8 cellular contexts compared by ENCODE assay signal in genomic region chr2:89584046-89584445, GRCh38.
DNase-seq lines count a peak whose midpoint lies in the region; ATAC-seq, FAIRE-seq and TF ChIP-seq lines count a peak whose summit lies in the region.
"Not testable (repeated sequence)": the region's sequence is repeated elsewhere in the genome, so short reads cannot be mapped to it uniquely, and the experiment has no call there.

No MANE protein-coding gene starts in this region.

- not testable (repeated sequence) for H3K9me3 ChIP-seq in right cardiac atrium (ENCODE audit: control insufficient read depth, low read length); mucosa of descending colon; small intestine (ENCODE audit: control insufficient read depth, low read depth)

- H3K4me3 ChIP-seq in AG10803 (ENCODE audit: low read length) (peak overlapping the region; percentile 20; the same call in 1 of the 2 replicates), fibroblast of pulmonary artery (replicated peaks; ENCODE audit: low read depth, low read length) (peak overlapping the region; percentile 40)
- not testable (repeated sequence) for H3K4me3 ChIP-seq in coronary artery; right cardiac atrium (ENCODE audit: low read length); mucosa of descending colon; small intestine (ENCODE audit: low read depth in 1 of 2, low read length in 2 of 2)

- not testable (repeated sequence) for H3K36me3 ChIP-seq in mucosa of descending colon (ENCODE audit: low read depth); small intestine (ENCODE audit: control insufficient read depth in 2 of 2, insufficient read depth in 2 of 2, low read length in 2 of 2)

- intact Hi-C loops in Right ventricle myocardium superior (cut with DNase I); right cardiac atrium (cut with DNase I); mucosa of descending colon (cut with DNase I, micrococcal nuclease): not testable (repeated sequence)

- ATAC-seq in Right ventricle myocardium superior (ENCODE audit: poor library complexity); right cardiac atrium; mucosa of descending colon: not testable (repeated sequence)

- not testable (repeated sequence) for FAIRE-seq in small intestine (lab: Jason Lieb, UNC)

- not testable (repeated sequence) for TF ChIP-seq CTCF in AG10803 (conservative IDR thresholded peaks at IDR 0.05; ENCODE audit: low read length); coronary artery (IDR thresholded peaks at IDR 0.05); fibroblast of pulmonary artery (IDR thresholded peaks at IDR 0.05; ENCODE audit: low read length, missing control alignments); mucosa of descending colon (IDR thresholded peaks at IDR 0.05)

- not testable (repeated sequence) for DNase-seq in AG10803 (ENCODE audit: low read depth); fibroblast of pulmonary artery (ENCODE audit: low read depth)
- DNase-seq in LHCN-M2 (ENCODE audit: low read depth) = peak; percentile 1
- peak; percentile 29 for DNase-seq in coronary artery (ENCODE audit: low spot score)
- peak; percentile 36 for DNase-seq in Right ventricle myocardium superior
- DNase-seq in right cardiac atrium = peak; percentile 12 to 55 (median 45)
- peak; percentile 14 to 58 (median 58) for DNase-seq in mucosa of descending colon
- peak; percentile 14 for DNase-seq in small intestine

- 59% methylated on average over 7 of the region's 14 CpGs for WGBS in right cardiac atrium
- 20 to 78% (median 40%) methylated on average over 5 to 9 of the region's 14 CpGs for WGBS in small intestine, 3 donors

- not testable (repeated sequence) for H3K27me3 ChIP-seq in right cardiac atrium (ENCODE audit: control insufficient read depth, insufficient read depth); small intestine (ENCODE audit: control insufficient read depth in 2 of 2, insufficient read depth in 2 of 2, low read length in 2 of 2)

- H3K4me1 ChIP-seq in right cardiac atrium (ENCODE audit: control insufficient read depth, insufficient read depth, low read length); mucosa of descending colon (ENCODE audit: low read depth); small intestine (ENCODE audit: control insufficient read depth in 2 of 2, insufficient read depth in 1 of 2, low read depth in 1 of 2, low read length in 1 of 2): not testable (repeated sequence)

- H3K27ac ChIP-seq in coronary artery; right cardiac atrium (ENCODE audit: low read length); small intestine (ENCODE audit: low read depth in 1 of 2, low read length in 1 of 2): not testable (repeated sequence)
